In genomic region chr2:76953733-76954347, GRCh38 we compare ENCODE assay signal across 8 cellular contexts.
DNase-seq lines count a peak whose midpoint lies in the region; ATAC-seq and TF ChIP-seq lines count a peak whose summit lies in the region.

No MANE protein-coding gene starts in this region.

- H2AFZ ChIP-seq in mammary epithelial cell (ENCODE audit: low read depth, low read length) = no peak overlapping the region

- H3K9ac ChIP-seq in mammary epithelial cell (ENCODE audit: insufficient read depth, low read length) = no peak overlapping the region

- CTCF ChIA-PET in mammary epithelial cell (lab: Charles Lee; ENCODE audit: low non-redundant PET) = no interaction called here

- no TSS peak for BruUV-seq in mammary epithelial cell (replicated peaks; lab: Mats Ljungman, UMichigan)

- intact Hi-C loops in mammary epithelial cell (cut with micrococcal nuclease) = no loop called here

- H3K4me3 Mint-ChIP-seq in activated T-cell treated with anti-CD3 and anti-CD28 coated beads, Interleukin-2, amount 50 U/mL, for 72 hours = no peak overlapping the region

- in situ Hi-C loops in mammary epithelial cell (cut with MboI; ENCODE audit: low sequenced_read_pairs in 2 of 2) = no loop called here

- no peaks in the 10 kb centered on the region for H3K4me1 Mint-ChIP-seq in activated T-cell treated with anti-CD3 and anti-CD28 coated beads, Interleukin-2, amount 50 U/mL, for 72 hours (ENCODE audit: low read depth)

- peaks cover 5 to 13% of the 10 kb centered on the region in 2 donors for H3K9me3 Mint-ChIP-seq in activated T-cell treated with anti-CD3 and anti-CD28 coated beads, Interleukin-2, amount 50 U/mL, for 72 hours

- no peaks in the 10 kb centered on the region for H3K27me3 Mint-ChIP-seq in activated T-cell treated with anti-CD3 and anti-CD28 coated beads, Interleukin-2, amount 50 U/mL, for 72 hours (ENCODE audit: low read depth)

- H3K4me1 ChIP-seq in mammary epithelial cell (ENCODE audit: insufficient read depth, low read length) = no peaks in the 10 kb centered on the region
- H3K4me1 ChIP-seq in lung (ENCODE audit: control insufficient read depth in 2 of 2, insufficient read depth in 2 of 2, low read length in 2 of 2) = no peaks in the 10 kb centered on the region

- H3K27ac ChIP-seq in mammary epithelial cell (ENCODE audit: insufficient read depth, low read depth, low read length) (no peak overlapping the region), lung (ENCODE audit: low read depth in 1 of 2, low read length in 1 of 2) (no peak overlapping the region)

- TF ChIP-seq CTCF in mammary epithelial cell (conservative IDR thresholded peaks at IDR 0.05 in 1 of 2, IDR thresholded peaks at IDR 0.05 in 1 of 2; ENCODE audit: extremely low read depth in 1 of 2, insufficient read depth in 1 of 2, low read depth in 1 of 2, low read length in 2 of 2) = peak; percentile 42 to 58
- TF ChIP-seq CTCF in lung (IDR thresholded peaks at IDR 0.05; ENCODE audit: control extremely low read depth, extremely low read depth) = peak; percentile 23

- H3K36me3 Mint-ChIP-seq in activated T-cell treated with anti-CD3 and anti-CD28 coated beads, Interleukin-2, amount 50 U/mL, for 72 hours (ENCODE audit: insufficient read depth in 2 of 2) = peaks cover 0 to 2% of the 10 kb centered on the region in 2 donors

- no peaks in the 10 kb centered on the region for H4K20me1 ChIP-seq in mammary epithelial cell (ENCODE audit: insufficient read depth, low read length)

- dilution Hi-C loops in mammary epithelial cell (cut with HindIII; ENCODE audit: low sequenced_read_pairs) = no loop called here

- no peak overlapping the region for H3K4me2 ChIP-seq in mammary epithelial cell (ENCODE audit: insufficient read depth, low read depth, low read length)

- H3K4me3 ChIP-seq in mammary epithelial cell (replicated peaks in 1 of 3; ENCODE audit: insufficient read depth in 1 of 3, low read depth in 2 of 3, low read length in 3 of 3) = no peak overlapping the region
- no peak overlapping the region for H3K4me3 ChIP-seq in lung

- H3K36me3 ChIP-seq in mammary epithelial cell (ENCODE audit: insufficient read depth, low read length) = no peaks in the 10 kb centered on the region
- H3K36me3 ChIP-seq in lung (ENCODE audit: control insufficient read depth in 2 of 2, insufficient read depth in 2 of 2, low read length in 2 of 2) = no peaks in the 10 kb centered on the region

- peaks cover 2% of the 10 kb centered on the region for H3K9me3 ChIP-seq in mammary epithelial cell (replicated peaks; ENCODE audit: insufficient read depth, low read length)
- H3K9me3 ChIP-seq in lung (ENCODE audit: control insufficient read depth in 2 of 2, insufficient read depth in 1 of 2, low read length in 1 of 2) = no peaks in the 10 kb centered on the region

- ATAC-seq in HG03354 (IDR thresholded peaks at IDR 0.05; ENCODE audit: poor library complexity, severe bottlenecking, unreplicated experiment) = peak; percentile 88
- peak; percentile 82 for ATAC-seq in lung (ENCODE audit: insufficient read depth, low FRiP score)
- no peak for ATAC-seq in activated T-cell treated with anti-CD3 and anti-CD28 coated beads, Interleukin-2, amount 50 U/mL, for 72 hours (replicated peaks in 1 of 2)

- no peaks in the 10 kb centered on the region for H3K79me2 ChIP-seq in mammary epithelial cell (ENCODE audit: insufficient read depth, low read length)

- WGBS in mammary epithelial cell (ENCODE audit: low coverage, missing lambda C conversion rate) = 53% methylated on average over 3 of the region's 3 CpGs
- WGBS in lung, 2 donors = 61 to 62% methylated on average over 3 of the region's 3 CpGs

- H3K27me3 ChIP-seq in mammary epithelial cell (ENCODE audit: insufficient read depth, low read length) = no peaks in the 10 kb centered on the region
- no peaks in the 10 kb centered on the region for H3K27me3 ChIP-seq in lung (ENCODE audit: control insufficient read depth, insufficient read depth)

- H3K27ac Mint-ChIP-seq in activated T-cell treated with anti-CD3 and anti-CD28 coated beads, Interleukin-2, amount 50 U/mL, for 72 hours = no peak overlapping the region

- DNase-seq in NCI-H524 (lab: John Stamatoyannopoulos, UW) (peak; percentile 63 to 77), NCI-H524 treated with DMSO at 0.1 percent for 48 hours (lab: John Stamatoyannopoulos, UW) (no peak), NCI-H526 (lab: John Stamatoyannopoulos, UW) (peak; percentile 6 to 64), mammary epithelial cell (peak; percentile 16), lung (ENCODE audit: low spot score) (peak; percentile 29)
- no peak for DNase-seq in activated T-cell treated with anti-CD3 and anti-CD28 coated beads, Interleukin-2, amount 50 U/mL, for 72 hours
- no peak for DNase-seq in activated CD4-positive, alpha-beta T cell treated with anti-CD3 and anti-CD28 coated beads, Interleukin-2, amount 50 U/mL, for 4 hours

Comparison
In these comparisons a context has a peak if more than half of its experiments do, and no peak if none do; other contexts are left out.
1. DNase-seq: peak in NCI-H524 (2 of 2), NCI-H526 (2 of 2), mammary epithelial cell (single experiment) and lung (single experiment); none in NCI-H524 treated with DMSO at 0.1 percent for 48 hours (single experiment), activated T-cell treated with anti-CD3 and anti-CD28 coated beads, Interleukin-2, amount 50 U/mL, for 72 hours (0 of 2) and activated CD4-positive, alpha-beta T cell treated with anti-CD3 and anti-CD28 coated beads, Interleukin-2, amount 50 U/mL, for 4 hours (0 of 2).
2. ATAC-seq: peak in HG03354 (single experiment) and lung (single experiment); none in activated T-cell treated with anti-CD3 and anti-CD28 coated beads, Interleukin-2, amount 50 U/mL, for 72 hours (0 of 2).